ENCODE assay signal across 8 cellular contexts in genomic region chr4:26885912-26886274, GRCh38. TPM values are rescaled to one million over a fixed set of nuclear protein-coding genes. Genes with fewer than 3 reads are reported as not detected.
DNase-seq lines count a peak whose midpoint lies in the region; ATAC-seq and TF ChIP-seq lines count a peak whose summit lies in the region.

No MANE protein-coding gene starts in this region.

- H3K4me3 ChIP-seq in GM12865 (ENCODE audit: low read depth, low read length) (peak overlapping the region; percentile 22), endodermal cell (ENCODE audit: low read length) (no peak overlapping the region)

- no peaks in the 10 kb centered on the region for H3K4me1 ChIP-seq in endodermal cell (ENCODE audit: control insufficient read depth, insufficient read depth, low read length)

- no peaks in the 10 kb centered on the region for H3K27me3 Mint-ChIP-seq in activated CD8-positive, alpha-beta T cell treated with anti-CD3 and anti-CD28 coated beads, Interleukin-2, amount 10 ng/mL, durations not matched to agents 7 days and 5 days (ENCODE audit: low read depth)
- H3K27me3 Mint-ChIP-seq in stimulated activated memory B cell treated with anti-CD40 and anti-IgM and Interleukin-4, amounts not matched to agents 10 μg/mL and 1 μg/mL and 100 μg/mL, for 72 hours, result no peaks in the 10 kb centered on the region
- H3K27me3 Mint-ChIP-seq in endodermal cell (ENCODE audit: insufficient read depth) (no peaks in the 10 kb centered on the region), MCF 10A (ENCODE audit: insufficient read depth, unreplicated experiment) (no peaks in the 10 kb centered on the region)

- DNase-seq in GM12865 (ENCODE audit: low read depth) (peak; percentile 91), endodermal cell (no peak), NCI-H2081 (lab: John Stamatoyannopoulos, UW) (no peak), MCF 10A (ENCODE audit: unreplicated experiment) (no peak)
- DNase-seq in activated CD8-positive, alpha-beta T cell treated with anti-CD3 and anti-CD28 coated beads, Interleukin-2, amount 10 ng/mL, durations not matched to agents 7 days and 5 days, result peak; percentile 70

- H3K9me3 ChIP-seq in endodermal cell (ENCODE audit: control insufficient read depth, low read length), result no peaks in the 10 kb centered on the region

- TF ChIP-seq CTCF in GM12865 (IDR thresholded peaks at IDR 0.05; ENCODE audit: insufficient read depth, low read depth, low read length, missing control alignments), result no peak
- TF ChIP-seq CTCF in endodermal cell (conservative IDR thresholded peaks at IDR 0.05), result no peak
- no peak for TF ChIP-seq CTCF in MCF 10A (IDR thresholded peaks at IDR 0.05; ENCODE audit: unreplicated experiment)

- intact Hi-C loops in MCF 10A (cut with micrococcal nuclease), result no loop called here

- CTCF ChIA-PET in activated CD8-positive, alpha-beta T cell treated with anti-CD3 and anti-CD28 coated beads, Interleukin-2, amount 10 ng/mL, durations not matched to agents 7 days and 5 days (lab: Charles Lee), result interaction anchor here (0.8 to 4.4 kb wide), 10 partner anchors 12 to 302 kb away, joined by 3 to 39 read pairs (median 8); partner anchors contain the start of genes STIM2 and TBC1D19
- CTCF ChIA-PET in MCF 10A (lab: Yijun Ruan, JAX), result no interaction called here

- ATAC-seq in GM19455 (IDR thresholded peaks at IDR 0.05; ENCODE audit: unreplicated experiment), result peak; percentile 81
- ATAC-seq in HG03442 (IDR thresholded peaks at IDR 0.05; ENCODE audit: unreplicated experiment), result peak; percentile 79
- peak; percentile 68 for ATAC-seq in activated CD8-positive, alpha-beta T cell treated with anti-CD3 and anti-CD28 coated beads, Interleukin-2, amount 10 ng/mL, durations not matched to agents 7 days and 5 days
- ATAC-seq in stimulated activated memory B cell treated with anti-CD40 and anti-IgM and Interleukin-4, amounts not matched to agents 10 μg/mL and 1 μg/mL and 100 μg/mL, for 72 hours, result peak; percentile 91

- H3K4me3 Mint-ChIP-seq in activated CD8-positive, alpha-beta T cell treated with anti-CD3 and anti-CD28 coated beads, Interleukin-2, amount 10 ng/mL, durations not matched to agents 7 days and 5 days, result peak overlapping the region; percentile 67
- peak overlapping the region; percentile 69 for H3K4me3 Mint-ChIP-seq in stimulated activated memory B cell treated with anti-CD40 and anti-IgM and Interleukin-4, amounts not matched to agents 10 μg/mL and 1 μg/mL and 100 μg/mL, for 72 hours
- H3K4me3 Mint-ChIP-seq in endodermal cell (no peak overlapping the region), MCF 10A (ENCODE audit: unreplicated experiment) (no peak overlapping the region)

- WGBS in endodermal cell (ENCODE audit: insufficient coverage in 1 of 2, insufficient read length in 1 of 2), 2 experiments, result 100% methylated on average over 2 of the region's 2 CpGs; no CpG with 5 or more reads in 1 of the 2 experiments

- H3K9ac ChIP-seq in endodermal cell (ENCODE audit: extremely low read depth, low read length, poor library complexity, severe bottlenecking), result no peak overlapping the region

- peaks cover 38% of the 10 kb centered on the region for H3K36me3 Mint-ChIP-seq in activated CD8-positive, alpha-beta T cell treated with anti-CD3 and anti-CD28 coated beads, Interleukin-2, amount 10 ng/mL, durations not matched to agents 7 days and 5 days (ENCODE audit: low read depth)
- H3K36me3 Mint-ChIP-seq in stimulated activated memory B cell treated with anti-CD40 and anti-IgM and Interleukin-4, amounts not matched to agents 10 μg/mL and 1 μg/mL and 100 μg/mL, for 72 hours, result no peaks in the 10 kb centered on the region
- peaks cover 8% of the 10 kb centered on the region for H3K36me3 Mint-ChIP-seq in endodermal cell (ENCODE audit: low read depth)
- H3K36me3 Mint-ChIP-seq in MCF 10A (ENCODE audit: insufficient read depth, unreplicated experiment), result no peaks in the 10 kb centered on the region

- POLR2A ChIA-PET in activated CD8-positive, alpha-beta T cell treated with anti-CD3 and anti-CD28 coated beads, Interleukin-2, amount 10 ng/mL, durations not matched to agents 7 days and 5 days (lab: Charles Lee), result interaction anchor here (0.8 to 5.8 kb wide), 11 partner anchors 8 to 302 kb away, joined by 3 to 125 read pairs (median 6); partner anchors contain the start of genes STIM2 and TBC1D19
- POLR2A ChIA-PET in MCF 10A (lab: Yijun Ruan, JAX), result interaction anchor here (0.8 to 1.4 kb wide), 2 partner anchors 13 to 14 kb away, joined by 3 read pairs; no protein-coding TSS in a partner anchor

- no peaks in the 10 kb centered on the region for H3K27me3 ChIP-seq in endodermal cell (ENCODE audit: control insufficient read depth, insufficient read depth, low read length, poor library complexity, severe bottlenecking)

- H3K36me3 ChIP-seq in endodermal cell (ENCODE audit: control insufficient read depth, insufficient read depth, low read length), result no peaks in the 10 kb centered on the region

- no peak overlapping the region for H3K27ac ChIP-seq in endodermal cell (ENCODE audit: low read depth, low read length)

- H3K4me1 Mint-ChIP-seq in activated CD8-positive, alpha-beta T cell treated with anti-CD3 and anti-CD28 coated beads, Interleukin-2, amount 10 ng/mL, durations not matched to agents 7 days and 5 days (ENCODE audit: low read depth), result peaks cover 79% of the 10 kb centered on the region
- H3K4me1 Mint-ChIP-seq in stimulated activated memory B cell treated with anti-CD40 and anti-IgM and Interleukin-4, amounts not matched to agents 10 μg/mL and 1 μg/mL and 100 μg/mL, for 72 hours, result peaks cover 49% of the 10 kb centered on the region
- H3K4me1 Mint-ChIP-seq in endodermal cell, result peaks cover 3% of the 10 kb centered on the region
- H3K4me1 Mint-ChIP-seq in MCF 10A (ENCODE audit: insufficient read depth, unreplicated experiment), result no peaks in the 10 kb centered on the region

- H3K9me3 Mint-ChIP-seq in activated CD8-positive, alpha-beta T cell treated with anti-CD3 and anti-CD28 coated beads, Interleukin-2, amount 10 ng/mL, durations not matched to agents 7 days and 5 days (ENCODE audit: insufficient read depth), result peaks cover 9% of the 10 kb centered on the region
- H3K9me3 Mint-ChIP-seq in stimulated activated memory B cell treated with anti-CD40 and anti-IgM and Interleukin-4, amounts not matched to agents 10 μg/mL and 1 μg/mL and 100 μg/mL, for 72 hours, result no peaks in the 10 kb centered on the region
- H3K9me3 Mint-ChIP-seq in endodermal cell, result peaks cover 5% of the 10 kb centered on the region
- H3K9me3 Mint-ChIP-seq in MCF 10A (ENCODE audit: unreplicated experiment), result no peaks in the 10 kb centered on the region

- BruUV-seq in MCF 10A (replicated peaks; lab: Mats Ljungman, UMichigan), result no TSS peak

- H3K27ac Mint-ChIP-seq in activated CD8-positive, alpha-beta T cell treated with anti-CD3 and anti-CD28 coated beads, Interleukin-2, amount 10 ng/mL, durations not matched to agents 7 days and 5 days, result peak overlapping the region; percentile 90
- peak overlapping the region; percentile 85 for H3K27ac Mint-ChIP-seq in stimulated activated memory B cell treated with anti-CD40 and anti-IgM and Interleukin-4, amounts not matched to agents 10 μg/mL and 1 μg/mL and 100 μg/mL, for 72 hours
- no peak overlapping the region for H3K27ac Mint-ChIP-seq in endodermal cell
- H3K27ac Mint-ChIP-seq in MCF 10A (ENCODE audit: low read depth, unreplicated experiment), result no peak overlapping the region

RNA-seq across cellular contexts. Expression of gene STIM2, which starts 25.3 kb away (rescaled TPM):
- 10 to 100 TPM; 52.3 to 53.3 TPM for total RNA-seq in activated CD8-positive, alpha-beta T cell treated with anti-CD3 and anti-CD28 coated beads, Interleukin-2, amount 10 ng/mL, durations not matched to agents 7 days and 5 days
- 10 to 100 TPM; 23.2 to 24.5 TPM for total RNA-seq in endodermal cell
- polyA plus RNA-seq in endodermal cell (2013, experiment 1 of 2), result 20.2 TPM
- 19.0 TPM for polyA plus RNA-seq in endodermal cell (2013, experiment 2 of 2)
- 17.4 and 18.5 TPM in 2 replicates for total RNA-seq in MCF 10A (2022)

Comparison
In these comparisons a context has a peak if more than half of its experiments do, and no peak if none do; other contexts are left out.
1. DNase-seq: peak in GM12865 (single experiment) and activated CD8-positive, alpha-beta T cell treated with anti-CD3 and anti-CD28 coated beads, Interleukin-2, amount 10 ng/mL, durations not matched to agents 7 days and 5 days (single experiment); none in endodermal cell (single experiment), NCI-H2081 (0 of 2) and MCF 10A (single experiment).
2. H3K27ac Mint-ChIP-seq: peak in activated CD8-positive, alpha-beta T cell treated with anti-CD3 and anti-CD28 coated beads, Interleukin-2, amount 10 ng/mL, durations not matched to agents 7 days and 5 days (single experiment) and stimulated activated memory B cell treated with anti-CD40 and anti-IgM and Interleukin-4, amounts not matched to agents 10 μg/mL and 1 μg/mL and 100 μg/mL, for 72 hours (single experiment); none in endodermal cell (single experiment) and MCF 10A (single experiment).
3. H3K4me3 Mint-ChIP-seq: peak in activated CD8-positive, alpha-beta T cell treated with anti-CD3 and anti-CD28 coated beads, Interleukin-2, amount 10 ng/mL, durations not matched to agents 7 days and 5 days (single experiment) and stimulated activated memory B cell treated with anti-CD40 and anti-IgM and Interleukin-4, amounts not matched to agents 10 μg/mL and 1 μg/mL and 100 μg/mL, for 72 hours (single experiment); none in endodermal cell (single experiment) and MCF 10A (single experiment).
4. Peak in every context shown above with its lines, with median percentiles within 50 percentile points of each other: ATAC-seq.